ENCODE assay signal across 10 cellular contexts in genomic region chr6:167537816-167538215, GRCh38.
"Had no signal": no experiment of that assay in that cellular context is flagged by ENCODE, and none has a peak within 500 bp of the region (broad histone marks: within the 10 kb centered on the region; RNA-seq: fewer than 3 reads in every experiment).

No MANE protein-coding gene starts in this region.

- H3K27ac ChIP-seq: GM23248, HL-60 had no signal

- ATAC-seq: HCT116, K562 had no signal

- H3K27ac Mint-ChIP-seq: HFFc6 had no signal

- H3K4me3 Mint-ChIP-seq: HFFc6 had no signal

- H2AFZ ChIP-seq: GM23248 had no signal

- H3K36me3 ChIP-seq: HAP-1 had no signal

- FAIRE-seq: K562 had no signal

- H3K9ac ChIP-seq: GM23248 had no signal

- H3K4me3 ChIP-seq: GM23248, HAP-1, K562 had no signal

- H3K9me3 ChIP-seq: HAP-1 had no signal

- DNase-seq: GM23248, GOT3, H7, HFFc6, IMR-90, KG1 had no signal
